Comparison of ENCODE assay signal across 17 cellular contexts in the genomic region with DNA sequence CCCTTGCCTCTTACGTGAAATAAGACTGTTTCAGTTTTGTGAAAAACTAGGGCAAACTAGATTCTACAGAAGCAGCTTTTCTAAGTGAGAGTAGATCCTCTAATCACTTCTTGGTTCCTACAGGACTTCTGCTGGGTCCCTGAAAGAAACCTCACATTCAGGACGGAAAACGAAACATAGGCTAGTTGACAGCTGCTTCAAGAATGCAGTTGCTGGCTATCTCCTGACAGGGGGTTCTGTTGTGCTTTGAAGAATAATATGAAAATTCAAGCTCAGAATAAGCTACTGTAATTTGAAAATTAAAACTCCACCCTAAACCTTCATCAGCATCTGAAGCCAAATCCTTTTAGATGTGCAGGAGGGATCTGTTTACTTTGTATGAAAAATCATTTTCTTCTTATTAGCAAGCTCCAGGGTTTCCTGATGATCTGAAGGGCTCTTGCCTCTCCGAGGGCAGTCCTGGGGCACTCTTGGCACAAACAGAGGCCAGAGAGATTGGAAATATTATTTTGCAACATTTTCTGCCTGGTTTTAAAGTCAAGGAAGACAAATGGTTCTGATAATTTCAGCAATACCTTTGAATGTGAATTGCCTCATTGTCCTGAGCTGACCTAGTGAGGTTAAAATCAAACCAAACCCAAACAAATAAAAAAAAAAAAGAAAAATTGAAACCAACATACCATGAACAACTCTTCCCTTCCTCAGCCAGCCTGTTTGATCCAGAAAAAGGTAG. TPM values are rescaled to one million over a fixed set of nuclear protein-coding genes. Genes with fewer than 3 reads are reported as not detected.
A peak's percentile ranks its signal among the peaks of the same experiment; 100 is the strongest.
DNase-seq lines count a peak whose midpoint lies in the region; ATAC-seq and TF ChIP-seq lines count a peak whose summit lies in the region.
"Had no signal": no experiment of that assay in that cellular context is flagged by ENCODE, and none has a peak within 500 bp of the region (broad histone marks: within the 10 kb centered on the region; RNA-seq: fewer than 3 reads in every experiment).

No MANE protein-coding gene starts in this region.

- H4K20me1 ChIP-seq in SK-N-SH (ENCODE audit: insufficient read depth) = no peaks in the 10 kb centered on the region

- H3K27ac Mint-ChIP-seq in osteocyte (ENCODE audit: unreplicated experiment) = peak overlapping the region; percentile 12

- no peaks in the 10 kb centered on the region for H3K27me3 Mint-ChIP-seq in osteocyte (ENCODE audit: unreplicated experiment)

- no peak overlapping the region; the same call in 1 of the 2 replicates for H3K9ac ChIP-seq in SK-N-SH

- H3K9me3 ChIP-seq in SK-N-SH (no peaks in the 10 kb centered on the region), upper lobe of right lung (no peaks in the 10 kb centered on the region)

- peak; percentile 12; the same call in 1 of the 2 replicates for TF ChIP-seq RAD21 in SK-N-SH (IDR thresholded peaks at IDR 0.05; ENCODE audit: low read length)

- TF ChIP-seq EP300 in SK-N-SH (IDR thresholded peaks at IDR 0.05; ENCODE audit: borderline replicate concordance in 1 of 2, low read depth in 1 of 2, low read length in 1 of 2) = no peak

- H3K4me3 Mint-ChIP-seq in osteocyte (ENCODE audit: unreplicated experiment) = no peak overlapping the region

- H3K4me1 Mint-ChIP-seq in osteocyte (ENCODE audit: unreplicated experiment) = peaks cover 29% of the 10 kb centered on the region

- peak overlapping the region in 1 of 2 experiments; percentile 9; a peak in 1 of 4 replicates for H3K4me3 ChIP-seq in SK-N-SH (ENCODE audit: low read depth in 2 of 2, low read length in 1 of 2)
- no peak overlapping the region for H3K4me3 ChIP-seq in fibroblast of mammary gland (ENCODE audit: control insufficient read depth, low read depth, low read length)
- no peak overlapping the region for H3K4me3 ChIP-seq in upper lobe of right lung

- WGBS in SK-N-SH (ENCODE audit: low lambda C conversion rate) = 30% methylated on average over 4 of the region's 4 CpGs

- peak overlapping the region; percentile 56 for H3K4me2 ChIP-seq in SK-N-SH

- peak overlapping the region in 1 of 2 experiments; percentile 51; a peak in 1 of 4 replicates for H3K27ac ChIP-seq in SK-N-SH (ENCODE audit: low read depth in 2 of 2, low read length in 1 of 2)
- peak overlapping the region; percentile 36 for H3K27ac ChIP-seq in upper lobe of right lung
- H3K27ac ChIP-seq: epithelial cell of prostate, RWPE1 had no signal

- POLR2A ChIA-PET in SK-N-SH (lab: Yijun Ruan, JAX) = no interaction called here

- TF ChIP-seq CTCF in SK-N-SH (IDR thresholded peaks at IDR 0.05) (peak; percentile 40), fibroblast of mammary gland (conservative IDR thresholded peaks at IDR 0.05; ENCODE audit: control insufficient read depth, insufficient read depth, low read depth, low read length) (no peak), osteocyte (IDR thresholded peaks at IDR 0.05) (peak; percentile 45), upper lobe of right lung (IDR thresholded peaks at IDR 0.05) (no peak)

- H3K4me1 ChIP-seq in SK-N-SH (ENCODE audit: control insufficient read depth in 1 of 2, insufficient read depth in 2 of 2, low read depth in 1 of 2, low read length in 1 of 2) (peaks cover 0 to 4% of the 10 kb centered on the region in 2 experiments; a peak in 1 of 4 replicates), upper lobe of right lung (no peaks in the 10 kb centered on the region)

- H3K27me3 ChIP-seq in SK-N-SH (ENCODE audit: insufficient read depth) (no peaks in the 10 kb centered on the region), upper lobe of right lung (no peaks in the 10 kb centered on the region)

- CTCF ChIA-PET in SK-N-SH (lab: Yijun Ruan, JAX) = no interaction called here

- no peaks in the 10 kb centered on the region for H3K79me2 ChIP-seq in SK-N-SH (ENCODE audit: insufficient read depth)

- DNase-seq in SK-N-SH (no peak), fibroblast of mammary gland (ENCODE audit: low read depth) (peak; percentile 40), osteocyte (ENCODE audit: extremely low spot score, unreplicated experiment) (no peak), upper lobe of right lung (no peak)
- DNase-seq: central memory CD4-positive, alpha-beta T cell; NCI-H187 treated with DMSO at 0.1 percent for 48 hours; NCI-H526 treated with DMSO at 0.1 percent for 48 hours; posterior cingulate gyrus; stimulated activated CD4-positive, alpha-beta T cell treated with anti-CD3 and anti-CD28 coated beads, Interleukin-4, amount 100 ng/mL, for 4 hours; stimulated activated naive CD4-positive, alpha-beta T cell; T1000 had no signal

- no peaks in the 10 kb centered on the region for H3K36me3 Mint-ChIP-seq in osteocyte (ENCODE audit: unreplicated experiment)

- peaks cover 7% of the 10 kb centered on the region for H3K9me3 Mint-ChIP-seq in osteocyte (ENCODE audit: unreplicated experiment)

- no peaks in the 10 kb centered on the region for H3K36me3 ChIP-seq in SK-N-SH (replicated peaks in 1 of 2; ENCODE audit: control insufficient read depth in 1 of 2, insufficient read depth in 2 of 2, low read length in 1 of 2)
- H3K36me3 ChIP-seq in upper lobe of right lung = no peaks in the 10 kb centered on the region

- H3K9me2 ChIP-seq in SK-N-SH = no peaks in the 10 kb centered on the region

- intact Hi-C loops in upper lobe of right lung (cut with DNase I) = no loop called here

- peaks cover 9% of the 10 kb centered on the region for H3F3A ChIP-seq in SK-N-SH (replicated peaks; ENCODE audit: insufficient read depth)

- ATAC-seq in upper lobe of right lung (no peak), HG03469 (IDR thresholded peaks at IDR 0.05; ENCODE audit: unreplicated experiment) (no peak), HG03571 (IDR thresholded peaks at IDR 0.05; ENCODE audit: unreplicated experiment) (no peak), GM21723 (IDR thresholded peaks at IDR 0.05; ENCODE audit: unreplicated experiment) (no peak)

- no peak overlapping the region; the same call in none of the 2 replicates for H2AFZ ChIP-seq in SK-N-SH (ENCODE audit: low read depth)

TF ChIP-seq in SK-N-SH, 30 proteins besides CTCF, POLR2A, EP300 and RAD21:
- TF ChIP-seq, protein P1, sequence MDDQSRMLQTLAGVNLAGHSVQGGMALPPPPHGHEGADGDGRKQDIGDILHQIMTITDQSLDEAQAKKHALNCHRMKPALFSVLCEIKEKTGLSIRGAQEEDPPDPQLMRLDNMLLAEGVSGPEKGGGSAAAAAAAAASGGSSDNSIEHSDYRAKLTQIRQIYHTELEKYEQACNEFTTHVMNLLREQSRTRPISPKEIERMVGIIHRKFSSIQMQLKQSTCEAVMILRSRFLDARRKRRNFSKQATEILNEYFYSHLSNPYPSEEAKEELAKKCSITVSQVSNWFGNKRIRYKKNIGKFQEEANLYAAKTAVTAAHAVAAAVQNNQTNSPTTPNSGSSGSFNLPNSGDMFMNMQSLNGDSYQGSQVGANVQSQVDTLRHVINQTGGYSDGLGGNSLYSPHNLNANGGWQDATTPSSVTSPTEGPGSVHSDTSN (IDR thresholded peaks at IDR 0.05) = no peak
- no peak for TF ChIP-seq JUND (IDR thresholded peaks at IDR 0.05)
- TF ChIP-seq SMC3 (IDR thresholded peaks at IDR 0.05; ENCODE audit: low read depth, low read length) = no peak
- no peak for TF ChIP-seq MEF2A (IDR thresholded peaks at IDR 0.05; ENCODE audit: borderline replicate concordance, low read depth)
- no peak for TF ChIP-seq GATA2 (CRISPR knock-in tag; IDR thresholded peaks at IDR 0.05)
- no peak for TF ChIP-seq TCF12 (IDR thresholded peaks at IDR 0.05)
- no peak for TF ChIP-seq IRF3 (IDR thresholded peaks at IDR 0.05; ENCODE audit: low read depth, low read length)
- TF ChIP-seq, protein P2, sequence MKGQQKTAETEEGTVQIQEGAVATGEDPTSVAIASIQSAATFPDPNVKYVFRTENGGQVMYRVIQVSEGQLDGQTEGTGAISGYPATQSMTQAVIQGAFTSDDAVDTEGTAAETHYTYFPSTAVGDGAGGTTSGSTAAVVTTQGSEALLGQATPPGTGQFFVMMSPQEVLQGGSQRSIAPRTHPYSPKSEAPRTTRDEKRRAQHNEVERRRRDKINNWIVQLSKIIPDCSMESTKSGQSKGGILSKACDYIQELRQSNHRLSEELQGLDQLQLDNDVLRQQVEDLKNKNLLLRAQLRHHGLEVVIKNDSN (IDR thresholded peaks at IDR 0.05; ENCODE audit: borderline replicate concordance, low read depth) = no peak
- TF ChIP-seq RFX5 (IDR thresholded peaks at IDR 0.05; ENCODE audit: low read length) = no peak
- TF ChIP-seq TEAD4 (IDR thresholded peaks at IDR 0.05; ENCODE audit: borderline replicate concordance, insufficient read depth) = no peak
- TF ChIP-seq MXI1 (IDR thresholded peaks at IDR 0.05; ENCODE audit: low read depth, low read length) = no peak
- no peak for TF ChIP-seq NFIC (IDR thresholded peaks at IDR 0.05; ENCODE audit: borderline replicate concordance)
- no peak for TF ChIP-seq FOXM1 (IDR thresholded peaks at IDR 0.05; ENCODE audit: low read depth)
- TF ChIP-seq TAF1 (IDR thresholded peaks at IDR 0.05; ENCODE audit: borderline replicate concordance, low read depth, low read length) = no peak
- TF ChIP-seq SIN3A (IDR thresholded peaks at IDR 0.05; ENCODE audit: borderline replicate concordance, low read depth, low read length) = no peak
- no peak for TF ChIP-seq ELF1 (IDR thresholded peaks at IDR 0.05)
- TF ChIP-seq FOXJ3 (CRISPR knock-in tag; IDR thresholded peaks at IDR 0.05) = no peak

RNA-seq across cellular contexts. Expression of gene NTMT2, which starts 55.1 kb away (rescaled TPM):
- not detected in 2 replicates for polyA plus RNA-seq in SK-N-SH (2012; rRNA removed)
- not detected in 2 replicates for polyA plus RNA-seq in SK-N-SH (2012; cell fraction: cytosol; rRNA removed)
- not detected in 2 replicates for polyA plus RNA-seq in SK-N-SH (2012; cell fraction: nucleus; rRNA removed)
- total RNA-seq in osteocyte = not detected in 2 replicates
- not detected for total RNA-seq in upper lobe of right lung
- total RNA-seq: H1 had no signal

Comparison
In these comparisons a context has a peak if more than half of its experiments do, and no peak if none do; other contexts are left out.
1. CTCF ChIP-seq: peak in SK-N-SH (single experiment) and osteocyte (single experiment); none in fibroblast of mammary gland (single experiment) and upper lobe of right lung (single experiment).